ENCODE assay signal across 1 cellular context in the genomic region with DNA sequence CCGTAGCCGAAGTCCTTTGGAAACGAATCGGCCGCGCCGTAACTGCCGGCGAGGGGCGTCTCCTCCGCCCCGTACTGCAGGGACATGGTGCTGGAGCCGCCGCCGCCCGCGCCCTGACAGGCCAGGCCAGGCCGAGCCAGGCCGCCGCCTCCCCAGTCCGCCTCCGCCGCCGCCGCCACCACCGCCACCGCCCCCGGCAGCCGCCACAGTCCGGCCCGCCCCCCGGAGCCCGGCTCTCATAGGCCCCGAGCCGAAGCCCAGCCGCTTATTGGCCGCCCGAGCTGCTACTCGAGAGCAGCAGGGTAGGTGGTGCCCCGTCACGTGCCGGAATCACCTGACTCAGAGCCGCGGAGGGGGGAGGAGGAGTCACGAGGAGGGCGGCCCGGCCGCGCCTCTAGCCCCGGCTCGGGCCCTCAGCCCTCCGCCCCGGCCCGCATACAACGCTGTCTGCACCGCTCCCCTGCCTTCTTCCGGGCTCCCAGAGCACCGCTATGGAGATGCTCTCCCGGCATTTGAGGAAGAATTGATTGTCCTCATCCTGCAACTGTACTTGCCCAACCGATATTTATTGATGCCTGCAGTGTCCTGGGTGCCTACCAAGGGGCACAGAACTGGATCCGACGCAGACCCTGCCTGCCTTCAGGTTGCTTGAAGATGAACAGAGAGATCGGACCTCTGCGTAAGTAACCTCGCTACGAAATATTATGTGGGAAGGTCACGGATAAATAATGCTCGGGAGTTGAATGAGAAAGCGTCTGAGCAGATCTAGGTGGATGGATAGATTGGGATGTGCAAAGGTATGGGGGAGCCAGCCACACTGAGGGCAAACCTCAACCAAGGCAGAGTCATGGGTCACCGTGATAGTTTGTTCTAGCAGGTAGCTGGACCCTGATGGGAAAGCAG.
TF ChIP-seq lines count a peak whose summit lies in the region.

A gene with protein sequence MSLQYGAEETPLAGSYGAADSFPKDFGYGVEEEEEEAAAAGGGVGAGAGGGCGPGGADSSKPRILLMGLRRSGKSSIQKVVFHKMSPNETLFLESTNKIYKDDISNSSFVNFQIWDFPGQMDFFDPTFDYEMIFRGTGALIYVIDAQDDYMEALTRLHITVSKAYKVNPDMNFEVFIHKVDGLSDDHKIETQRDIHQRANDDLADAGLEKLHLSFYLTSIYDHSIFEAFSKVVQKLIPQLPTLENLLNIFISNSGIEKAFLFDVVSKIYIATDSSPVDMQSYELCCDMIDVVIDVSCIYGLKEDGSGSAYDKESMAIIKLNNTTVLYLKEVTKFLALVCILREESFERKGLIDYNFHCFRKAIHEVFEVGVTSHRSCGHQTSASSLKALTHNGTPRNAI (minus strand): TSS at position 212 of the 903 bp plus-strand sequence. CDS start 126 bp downstream, at position 86.

TF ChIP-seq in HepG2, 621 proteins besides CTCF, POLR2A, EP300 and RAD21 (continued from another document and continues in another):
- TF ChIP-seq, protein P1, sequence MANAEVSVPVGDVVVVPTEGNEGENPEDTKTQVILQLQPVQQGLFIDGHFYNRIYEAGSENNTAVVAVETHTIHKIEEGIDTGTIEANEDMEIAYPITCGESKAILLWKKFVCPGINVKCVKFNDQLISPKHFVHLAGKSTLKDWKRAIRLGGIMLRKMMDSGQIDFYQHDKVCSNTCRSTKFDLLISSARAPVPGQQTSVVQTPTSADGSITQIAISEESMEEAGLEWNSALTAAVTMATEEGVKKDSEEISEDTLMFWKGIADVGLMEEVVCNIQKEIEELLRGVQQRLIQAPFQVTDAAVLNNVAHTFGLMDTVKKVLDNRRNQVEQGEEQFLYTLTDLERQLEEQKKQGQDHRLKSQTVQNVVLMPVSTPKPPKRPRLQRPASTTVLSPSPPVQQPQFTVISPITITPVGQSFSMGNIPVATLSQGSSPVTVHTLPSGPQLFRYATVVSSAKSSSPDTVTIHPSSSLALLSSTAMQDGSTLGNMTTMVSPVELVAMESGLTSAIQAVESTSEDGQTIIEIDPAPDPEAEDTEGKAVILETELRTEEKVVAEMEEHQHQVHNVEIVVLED (CRISPR knock-in tag; IDR thresholded peaks at IDR 0.05; ENCODE audit: borderline replicate concordance), result peak; percentile 52; the same call in 1 of the 2 replicates
- TF ChIP-seq CENPT (CRISPR knock-in tag; IDR thresholded peaks at IDR 0.05; ENCODE audit: low read depth) (no peak), ZNF878 (CRISPR knock-in tag; IDR thresholded peaks at IDR 0.05) (no peak), POLR2AphosphoS2 (IDR thresholded peaks at IDR 0.05; ENCODE audit: low read depth, low read length) (no peak), NONO (IDR thresholded peaks at IDR 0.05) (no peak), NONO (CRISPR knock-in tag; conservative IDR thresholded peaks at IDR 0.05) (peak; percentile 47; the same call in 1 of the 2 replicates), U2AF1 (optimal IDR thresholded peaks at IDR 0.05; ENCODE audit: low read depth, low read length) (no peak), ZNF431 (CRISPR knock-in tag; IDR thresholded peaks at IDR 0.05; ENCODE audit: borderline replicate concordance, low read depth) (no peak), ZSCAN29 (CRISPR knock-in tag; conservative IDR thresholded peaks at IDR 0.05) (no peak), ZNF780A (CRISPR knock-in tag; IDR thresholded peaks at IDR 0.05) (no peak), KDM1A (CRISPR knock-in tag; IDR thresholded peaks at IDR 0.05) (no peak), MAF1 (CRISPR knock-in tag; IDR thresholded peaks at IDR 0.05; ENCODE audit: borderline replicate concordance) (0 out of 2 replicates have a peak, but pooled peaks have one; percentile 63), ZNF225 (CRISPR knock-in tag; IDR thresholded peaks at IDR 0.05) (no peak), ZNF468 (CRISPR knock-in tag; IDR thresholded peaks at IDR 0.05) (no peak), MLLT10 (CRISPR knock-in tag; IDR thresholded peaks at IDR 0.05) (no peak), ZNF549 (CRISPR knock-in tag; IDR thresholded peaks at IDR 0.05) (no peak), HMGA1 (CRISPR knock-in tag; conservative IDR thresholded peaks at IDR 0.05) (no peak), ELF1 (CRISPR knock-in tag; IDR thresholded peaks at IDR 0.05) (peak; percentile 45; the same call in 1 of the 2 replicates), NFYB (CRISPR knock-in tag; IDR thresholded peaks at IDR 0.05) (peak; percentile 85), CAMTA2 (CRISPR knock-in tag; IDR thresholded peaks at IDR 0.05; ENCODE audit: borderline replicate concordance) (no peak), HHEX (CRISPR knock-in tag; IDR thresholded peaks at IDR 0.05) (no peak), ATRX (CRISPR knock-in tag; IDR thresholded peaks at IDR 0.05; ENCODE audit: borderline replicate concordance) (no peak), RBFOX2 (IDR thresholded peaks at IDR 0.05; ENCODE audit: low read depth, low read length) (peak; percentile 67), KAT7 (CRISPR knock-in tag; IDR thresholded peaks at IDR 0.05; ENCODE audit: borderline replicate concordance) (peak; percentile 12; the same call in 1 of the 2 replicates), HOXA5 (CRISPR knock-in tag; IDR thresholded peaks at IDR 0.05) (no peak), RELA (CRISPR knock-in tag; IDR thresholded peaks at IDR 0.05) (no peak), ZBTB42 (CRISPR knock-in tag; IDR thresholded peaks at IDR 0.05) (no peak), MED8 (CRISPR knock-in tag; IDR thresholded peaks at IDR 0.05; ENCODE audit: insufficient replicate concordance) (peak; percentile 37), ZNF335 (CRISPR knock-in tag; IDR thresholded peaks at IDR 0.05) (no peak), JDP2 (CRISPR knock-in tag; IDR thresholded peaks at IDR 0.05; ENCODE audit: borderline replicate concordance) (no peak), NR2F1 (CRISPR knock-in tag; IDR thresholded peaks at IDR 0.05) (no peak)
- TF ChIP-seq, protein P2, sequence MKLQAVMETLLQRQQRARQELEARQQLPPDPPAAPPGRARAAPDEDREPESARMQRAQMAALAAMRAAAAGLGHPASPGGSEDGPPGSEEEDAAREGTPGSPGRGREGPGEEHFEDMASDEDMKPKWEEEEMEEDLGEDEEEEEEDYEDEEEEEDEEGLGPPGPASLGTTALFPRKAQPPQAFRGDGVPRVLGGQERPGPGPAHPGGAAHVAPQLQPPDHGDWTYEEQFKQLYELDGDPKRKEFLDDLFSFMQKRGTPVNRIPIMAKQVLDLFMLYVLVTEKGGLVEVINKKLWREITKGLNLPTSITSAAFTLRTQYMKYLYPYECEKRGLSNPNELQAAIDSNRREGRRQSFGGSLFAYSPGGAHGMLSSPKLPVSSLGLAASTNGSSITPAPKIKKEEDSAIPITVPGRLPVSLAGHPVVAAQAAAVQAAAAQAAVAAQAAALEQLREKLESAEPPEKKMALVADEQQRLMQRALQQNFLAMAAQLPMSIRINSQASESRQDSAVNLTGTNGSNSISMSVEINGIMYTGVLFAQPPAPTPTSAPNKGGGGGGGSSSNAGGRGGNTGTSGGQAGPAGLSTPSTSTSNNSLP (IDR thresholded peaks at IDR 0.05; ENCODE audit: low read depth, low read length), result peak; percentile 25; the same call in 1 of the 2 replicates
- TF ChIP-seq, protein P3, sequence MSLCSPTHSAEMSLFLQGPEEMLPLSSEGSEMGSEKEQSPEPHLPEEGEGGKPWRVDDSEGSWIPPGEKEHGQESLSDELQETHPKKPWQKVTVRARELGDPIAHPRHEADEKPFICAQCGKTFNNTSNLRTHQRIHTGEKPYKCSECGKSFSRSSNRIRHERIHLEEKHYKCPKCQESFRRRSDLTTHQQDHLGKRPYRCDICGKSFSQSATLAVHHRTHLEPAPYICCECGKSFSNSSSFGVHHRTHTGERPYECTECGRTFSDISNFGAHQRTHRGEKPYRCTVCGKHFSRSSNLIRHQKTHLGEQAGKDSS (CRISPR knock-in tag; IDR thresholded peaks at IDR 0.05; ENCODE audit: borderline replicate concordance, low read depth), result no peak
- TF ChIP-seq, protein P4, sequence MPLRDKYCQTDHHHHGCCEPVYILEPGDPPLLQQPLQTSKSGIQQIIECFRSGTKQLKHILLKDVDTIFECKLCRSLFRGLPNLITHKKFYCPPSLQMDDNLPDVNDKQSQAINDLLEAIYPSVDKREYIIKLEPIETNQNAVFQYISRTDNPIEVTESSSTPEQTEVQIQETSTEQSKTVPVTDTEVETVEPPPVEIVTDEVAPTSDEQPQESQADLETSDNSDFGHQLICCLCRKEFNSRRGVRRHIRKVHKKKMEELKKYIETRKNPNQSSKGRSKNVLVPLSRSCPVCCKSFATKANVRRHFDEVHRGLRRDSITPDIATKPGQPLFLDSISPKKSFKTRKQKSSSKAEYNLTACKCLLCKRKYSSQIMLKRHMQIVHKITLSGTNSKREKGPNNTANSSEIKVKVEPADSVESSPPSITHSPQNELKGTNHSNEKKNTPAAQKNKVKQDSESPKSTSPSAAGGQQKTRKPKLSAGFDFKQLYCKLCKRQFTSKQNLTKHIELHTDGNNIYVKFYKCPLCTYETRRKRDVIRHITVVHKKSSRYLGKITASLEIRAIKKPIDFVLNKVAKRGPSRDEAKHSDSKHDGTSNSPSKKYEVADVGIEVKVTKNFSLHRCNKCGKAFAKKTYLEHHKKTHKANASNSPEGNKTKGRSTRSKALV (CRISPR knock-in tag; IDR thresholded peaks at IDR 0.05), result no peak
- TF ChIP-seq, protein P5, sequence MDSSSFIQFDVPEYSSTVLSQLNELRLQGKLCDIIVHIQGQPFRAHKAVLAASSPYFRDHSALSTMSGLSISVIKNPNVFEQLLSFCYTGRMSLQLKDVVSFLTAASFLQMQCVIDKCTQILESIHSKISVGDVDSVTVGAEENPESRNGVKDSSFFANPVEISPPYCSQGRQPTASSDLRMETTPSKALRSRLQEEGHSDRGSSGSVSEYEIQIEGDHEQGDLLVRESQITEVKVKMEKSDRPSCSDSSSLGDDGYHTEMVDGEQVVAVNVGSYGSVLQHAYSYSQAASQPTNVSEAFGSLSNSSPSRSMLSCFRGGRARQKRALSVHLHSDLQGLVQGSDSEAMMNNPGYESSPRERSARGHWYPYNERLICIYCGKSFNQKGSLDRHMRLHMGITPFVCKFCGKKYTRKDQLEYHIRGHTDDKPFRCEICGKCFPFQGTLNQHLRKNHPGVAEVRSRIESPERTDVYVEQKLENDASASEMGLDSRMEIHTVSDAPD (CRISPR knock-in tag; IDR thresholded peaks at IDR 0.05), result peak; percentile 68; the same call in 1 of the 2 replicates
- TF ChIP-seq, protein P6, sequence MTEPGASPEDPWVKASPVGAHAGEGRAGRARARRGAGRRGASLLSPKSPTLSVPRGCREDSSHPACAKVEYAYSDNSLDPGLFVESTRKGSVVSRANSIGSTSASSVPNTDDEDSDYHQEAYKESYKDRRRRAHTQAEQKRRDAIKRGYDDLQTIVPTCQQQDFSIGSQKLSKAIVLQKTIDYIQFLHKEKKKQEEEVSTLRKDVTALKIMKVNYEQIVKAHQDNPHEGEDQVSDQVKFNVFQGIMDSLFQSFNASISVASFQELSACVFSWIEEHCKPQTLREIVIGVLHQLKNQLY (CRISPR knock-in tag; IDR thresholded peaks at IDR 0.05), result peak; percentile 61; the same call in 1 of the 2 replicates
- TF ChIP-seq, protein P7, sequence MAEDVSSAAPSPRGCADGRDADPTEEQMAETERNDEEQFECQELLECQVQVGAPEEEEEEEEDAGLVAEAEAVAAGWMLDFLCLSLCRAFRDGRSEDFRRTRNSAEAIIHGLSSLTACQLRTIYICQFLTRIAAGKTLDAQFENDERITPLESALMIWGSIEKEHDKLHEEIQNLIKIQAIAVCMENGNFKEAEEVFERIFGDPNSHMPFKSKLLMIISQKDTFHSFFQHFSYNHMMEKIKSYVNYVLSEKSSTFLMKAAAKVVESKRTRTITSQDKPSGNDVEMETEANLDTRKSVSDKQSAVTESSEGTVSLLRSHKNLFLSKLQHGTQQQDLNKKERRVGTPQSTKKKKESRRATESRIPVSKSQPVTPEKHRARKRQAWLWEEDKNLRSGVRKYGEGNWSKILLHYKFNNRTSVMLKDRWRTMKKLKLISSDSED (CRISPR knock-in tag; IDR thresholded peaks at IDR 0.05), result no peak
- TF ChIP-seq, protein P8, sequence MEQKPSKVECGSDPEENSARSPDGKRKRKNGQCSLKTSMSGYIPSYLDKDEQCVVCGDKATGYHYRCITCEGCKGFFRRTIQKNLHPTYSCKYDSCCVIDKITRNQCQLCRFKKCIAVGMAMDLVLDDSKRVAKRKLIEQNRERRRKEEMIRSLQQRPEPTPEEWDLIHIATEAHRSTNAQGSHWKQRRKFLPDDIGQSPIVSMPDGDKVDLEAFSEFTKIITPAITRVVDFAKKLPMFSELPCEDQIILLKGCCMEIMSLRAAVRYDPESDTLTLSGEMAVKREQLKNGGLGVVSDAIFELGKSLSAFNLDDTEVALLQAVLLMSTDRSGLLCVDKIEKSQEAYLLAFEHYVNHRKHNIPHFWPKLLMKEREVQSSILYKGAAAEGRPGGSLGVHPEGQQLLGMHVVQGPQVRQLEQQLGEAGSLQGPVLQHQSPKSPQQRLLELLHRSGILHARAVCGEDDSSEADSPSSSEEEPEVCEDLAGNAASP (CRISPR knock-in tag; IDR thresholded peaks at IDR 0.05; ENCODE audit: borderline replicate concordance), result 0 out of 2 replicates have a peak, but pooled peaks have one; percentile 2
- TF ChIP-seq, protein P9, sequence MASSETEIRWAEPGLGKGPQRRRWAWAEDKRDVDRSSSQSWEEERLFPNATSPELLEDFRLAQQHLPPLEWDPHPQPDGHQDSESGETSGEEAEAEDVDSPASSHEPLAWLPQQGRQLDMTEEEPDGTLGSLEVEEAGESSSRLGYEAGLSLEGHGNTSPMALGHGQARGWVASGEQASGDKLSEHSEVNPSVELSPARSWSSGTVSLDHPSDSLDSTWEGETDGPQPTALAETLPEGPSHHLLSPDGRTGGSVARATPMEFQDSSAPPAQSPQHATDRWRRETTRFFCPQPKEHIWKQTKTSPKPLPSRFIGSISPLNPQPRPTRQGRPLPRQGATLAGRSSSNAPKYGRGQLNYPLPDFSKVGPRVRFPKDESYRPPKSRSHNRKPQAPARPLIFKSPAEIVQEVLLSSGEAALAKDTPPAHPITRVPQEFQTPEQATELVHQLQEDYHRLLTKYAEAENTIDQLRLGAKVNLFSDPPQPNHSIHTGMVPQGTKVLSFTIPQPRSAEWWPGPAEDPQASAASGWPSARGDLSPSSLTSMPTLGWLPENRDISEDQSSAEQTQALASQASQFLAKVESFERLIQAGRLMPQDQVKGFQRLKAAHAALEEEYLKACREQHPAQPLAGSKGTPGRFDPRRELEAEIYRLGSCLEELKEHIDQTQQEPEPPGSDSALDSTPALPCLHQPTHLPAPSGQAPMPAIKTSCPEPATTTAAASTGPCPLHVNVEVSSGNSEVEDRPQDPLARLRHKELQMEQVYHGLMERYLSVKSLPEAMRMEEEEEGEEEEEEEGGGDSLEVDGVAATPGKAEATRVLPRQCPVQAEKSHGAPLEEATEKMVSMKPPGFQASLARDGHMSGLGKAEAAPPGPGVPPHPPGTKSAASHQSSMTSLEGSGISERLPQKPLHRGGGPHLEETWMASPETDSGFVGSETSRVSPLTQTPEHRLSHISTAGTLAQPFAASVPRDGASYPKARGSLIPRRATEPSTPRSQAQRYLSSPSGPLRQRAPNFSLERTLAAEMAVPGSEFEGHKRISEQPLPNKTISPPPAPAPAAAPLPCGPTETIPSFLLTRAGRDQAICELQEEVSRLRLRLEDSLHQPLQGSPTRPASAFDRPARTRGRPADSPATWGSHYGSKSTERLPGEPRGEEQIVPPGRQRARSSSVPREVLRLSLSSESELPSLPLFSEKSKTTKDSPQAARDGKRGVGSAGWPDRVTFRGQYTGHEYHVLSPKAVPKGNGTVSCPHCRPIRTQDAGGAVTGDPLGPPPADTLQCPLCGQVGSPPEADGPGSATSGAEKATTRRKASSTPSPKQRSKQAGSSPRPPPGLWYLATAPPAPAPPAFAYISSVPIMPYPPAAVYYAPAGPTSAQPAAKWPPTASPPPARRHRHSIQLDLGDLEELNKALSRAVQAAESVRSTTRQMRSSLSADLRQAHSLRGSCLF (CRISPR knock-in tag; IDR thresholded peaks at IDR 0.05; ENCODE audit: borderline replicate concordance), result no peak
